8 cellular contexts compared by ENCODE assay signal in genomic region chr9:88534456-88535225, GRCh38. TPM values are rescaled to one million over a fixed set of nuclear protein-coding genes. Genes with fewer than 3 reads are reported as not detected.
DNase-seq lines count a peak whose midpoint lies in the region; ATAC-seq and TF ChIP-seq lines count a peak whose summit lies in the region.

NXNL2 (plus strand) TSS chr9:88535178; CDS start chr9:88535435, 257 bp downstream.

- DNase-seq in LoVo (ENCODE audit: low spot score), result peak; percentile 84
- DNase-seq in activated T-helper 1 cell treated with anti-CD3 and anti-CD28 coated beads, Interleukin-12 subunit alpha, Interleukin-12 subunit beta, Interleukin-2, Interleukin-4 antibody, amounts not matched to agents 30 ng/mL and 10 ng/mL and 1 ng/mL, durations not matched to agents 14 hours and 24 hours and 36 hours (ENCODE audit: low spot score), result peak; percentile 23
- DNase-seq in fibroblast of the aortic adventitia (ENCODE audit: low read depth), result peak; percentile 78
- DNase-seq in upper lobe of right lung, result peak; percentile 91

- no peak within 1 kb of the TSS for H3K27ac Mint-ChIP-seq in activated T-helper 1 cell treated with anti-CD3 and anti-CD28 coated beads, Interleukin-12 subunit alpha, Interleukin-12 subunit beta, Interleukin-2, Interleukin-4 antibody, amounts not matched to agents 30 ng/mL and 10 ng/mL and 1 ng/mL, durations not matched to agents 14 hours and 24 hours and 36 hours
- peak within 1 kb of the TSS; percentile 93 to 94 (median 93) for H3K27ac Mint-ChIP-seq in nephron

- H3K27ac ChIP-seq in C4-2B (peak within 1 kb of the TSS; percentile 48), upper lobe of right lung (peak within 1 kb of the TSS; percentile 55)

- H3K9me3 ChIP-seq in upper lobe of right lung, result no peaks in the 10 kb centered on the region

- no peaks in the 10 kb centered on the region for H3K36me3 Mint-ChIP-seq in activated T-helper 1 cell treated with anti-CD3 and anti-CD28 coated beads, Interleukin-12 subunit alpha, Interleukin-12 subunit beta, Interleukin-2, Interleukin-4 antibody, amounts not matched to agents 30 ng/mL and 10 ng/mL and 1 ng/mL, durations not matched to agents 14 hours and 24 hours and 36 hours (ENCODE audit: low read depth)
- H3K36me3 Mint-ChIP-seq in nephron (ENCODE audit: low read depth), result no peaks in the 10 kb centered on the region

- ATAC-seq in upper lobe of right lung (peak; percentile 90), HG03565 (IDR thresholded peaks at IDR 0.05; ENCODE audit: unreplicated experiment) (no peak), GM18502 (IDR thresholded peaks at IDR 0.05; ENCODE audit: poor library complexity, unreplicated experiment) (no peak)

- peaks cover 48% of the 10 kb centered on the region for H3K27me3 Mint-ChIP-seq in activated T-helper 1 cell treated with anti-CD3 and anti-CD28 coated beads, Interleukin-12 subunit alpha, Interleukin-12 subunit beta, Interleukin-2, Interleukin-4 antibody, amounts not matched to agents 30 ng/mL and 10 ng/mL and 1 ng/mL, durations not matched to agents 14 hours and 24 hours and 36 hours (ENCODE audit: insufficient read depth)
- peaks cover 35% of the 10 kb centered on the region for H3K27me3 Mint-ChIP-seq in nephron (ENCODE audit: low read depth)

- intact Hi-C loops in activated T-helper 1 cell treated with anti-CD3 and anti-CD28 coated beads, Interleukin-12 subunit alpha, Interleukin-12 subunit beta, Interleukin-2, Interleukin-4 antibody, amounts not matched to agents 30 ng/mL and 10 ng/mL and 1 ng/mL, durations not matched to agents 14 hours and 24 hours and 36 hours (cut with micrococcal nuclease), result loop anchor here (5.0 kb wide), 1 partner anchor 57 kb away; no protein-coding TSS in a partner anchor
- intact Hi-C loops in upper lobe of right lung (cut with DNase I), result no loop called here

- H3K4me1 Mint-ChIP-seq in activated T-helper 1 cell treated with anti-CD3 and anti-CD28 coated beads, Interleukin-12 subunit alpha, Interleukin-12 subunit beta, Interleukin-2, Interleukin-4 antibody, amounts not matched to agents 30 ng/mL and 10 ng/mL and 1 ng/mL, durations not matched to agents 14 hours and 24 hours and 36 hours (ENCODE audit: low read depth), result peaks cover 13% of the 10 kb centered on the region
- H3K4me1 Mint-ChIP-seq in nephron, result peaks cover 48% of the 10 kb centered on the region

- peaks cover 4% of the 10 kb centered on the region for H3K9me3 Mint-ChIP-seq in activated T-helper 1 cell treated with anti-CD3 and anti-CD28 coated beads, Interleukin-12 subunit alpha, Interleukin-12 subunit beta, Interleukin-2, Interleukin-4 antibody, amounts not matched to agents 30 ng/mL and 10 ng/mL and 1 ng/mL, durations not matched to agents 14 hours and 24 hours and 36 hours
- H3K9me3 Mint-ChIP-seq in nephron, result no peaks in the 10 kb centered on the region

- H3K36me3 ChIP-seq in upper lobe of right lung, result no peaks in the 10 kb centered on the region

- TF ChIP-seq CTCF in C4-2B (conservative IDR thresholded peaks at IDR 0.05) (no peak), fibroblast of the aortic adventitia (IDR thresholded peaks at IDR 0.05; ENCODE audit: insufficient read depth, low read length) (no peak), nephron (IDR thresholded peaks at IDR 0.05; ENCODE audit: unreplicated experiment in 3 of 3) (no peak), upper lobe of right lung (IDR thresholded peaks at IDR 0.05) (no peak)

- peak within 1 kb of the TSS; percentile 30 for H3K4me3 Mint-ChIP-seq in activated T-helper 1 cell treated with anti-CD3 and anti-CD28 coated beads, Interleukin-12 subunit alpha, Interleukin-12 subunit beta, Interleukin-2, Interleukin-4 antibody, amounts not matched to agents 30 ng/mL and 10 ng/mL and 1 ng/mL, durations not matched to agents 14 hours and 24 hours and 36 hours
- peak within 1 kb of the TSS; percentile 88 to 93 (median 88) for H3K4me3 Mint-ChIP-seq in nephron

- H3K4me3 ChIP-seq in fibroblast of the aortic adventitia (ENCODE audit: low read depth, low read length), result peak within 1 kb of the TSS; percentile 74
- peak within 1 kb of the TSS; percentile 54 for H3K4me3 ChIP-seq in upper lobe of right lung

- H3K4me1 ChIP-seq in upper lobe of right lung, result peaks cover 14% of the 10 kb centered on the region

- peaks cover 12% of the 10 kb centered on the region for H3K27me3 ChIP-seq in upper lobe of right lung

RNA-seq across cellular contexts. Expression of gene NXNL2, which starts in this region (rescaled TPM):
- total RNA-seq in activated T-helper 1 cell treated with anti-CD3 and anti-CD28 coated beads, Interleukin-12 subunit alpha, Interleukin-12 subunit beta, Interleukin-2, Interleukin-4 antibody, amounts not matched to agents 30 ng/mL and 10 ng/mL and 1 ng/mL, durations not matched to agents 14 hours and 24 hours and 36 hours, result not detected in 2 replicates
- total RNA-seq in fibroblast of the aortic adventitia (ENCODE audit: low replicate concordance), result 0.74 and 1.1 TPM in 2 replicates
- total RNA-seq in upper lobe of right lung, result not detected

Comparison
In these comparisons a context has a peak if more than half of its experiments do, and no peak if none do; other contexts are left out.
1. Peak in DNase-seq in activated T-helper 1 cell treated with anti-CD3 and anti-CD28 coated beads, Interleukin-12 subunit alpha, Interleukin-12 subunit beta, Interleukin-2, Interleukin-4 antibody, amounts not matched to agents 30 ng/mL and 10 ng/mL and 1 ng/mL, durations not matched to agents 14 hours and 24 hours and 36 hours; RNA of the gene not detected or under 1 TPM.
2. Peak in DNase-seq, ATAC-seq, H3K4me3 ChIP-seq and H3K27ac ChIP-seq in upper lobe of right lung; RNA of the gene not detected or under 1 TPM.
3. DNase-seq: peak in every context shown above with its lines; median percentile 91 in upper lobe of right lung; 84 in LoVo; 78 in fibroblast of the aortic adventitia; 23 in activated T-helper 1 cell treated with anti-CD3 and anti-CD28 coated beads, Interleukin-12 subunit alpha, Interleukin-12 subunit beta, Interleukin-2, Interleukin-4 antibody, amounts not matched to agents 30 ng/mL and 10 ng/mL and 1 ng/mL, durations not matched to agents 14 hours and 24 hours and 36 hours.